In genomic region chr4:2417196-2417764, GRCh38 we compare ENCODE assay signal across 9 cellular contexts. TPM values are rescaled to one million over a fixed set of nuclear protein-coding genes. Genes with fewer than 3 reads are reported as not detected.
DNase-seq lines count a peak whose midpoint lies in the region; ATAC-seq and TF ChIP-seq lines count a peak whose summit lies in the region.
"Had no signal": no experiment of that assay in that cellular context is flagged by ENCODE, and none has a peak within 500 bp of the region (broad histone marks: within the 10 kb centered on the region; RNA-seq: fewer than 3 reads in every experiment).

No MANE protein-coding gene starts in this region.

- H3K36me3 Mint-ChIP-seq in T-helper 1 cell treated with Interleukin-12 subunit alpha and Interleukin-12 subunit beta and Interleukin-4 antibody, amounts not matched to agents 30 μg/mL and 1 μg/mL, for 36 hours (ENCODE audit: low read depth): peaks cover 3% of the 10 kb centered on the region
- no peaks in the 10 kb centered on the region for H3K36me3 Mint-ChIP-seq in progenitor cell of endocrine pancreas (ENCODE audit: insufficient read depth)

- H3K27me3 ChIP-seq in GM06990 (replicated peaks; ENCODE audit: control insufficient read depth, insufficient read depth, low read length): peaks cover 5% of the 10 kb centered on the region
- peaks cover 0 to 3% of the 10 kb centered on the region in 2 donors for H3K27me3 ChIP-seq in esophagus (ENCODE audit: control insufficient read depth in 1 of 2, insufficient read depth in 2 of 2, low read length in 2 of 2)

- no peak overlapping the region for H3K27ac Mint-ChIP-seq in T-helper 1 cell treated with Interleukin-12 subunit alpha and Interleukin-12 subunit beta and Interleukin-4 antibody, amounts not matched to agents 30 μg/mL and 1 μg/mL, for 36 hours
- no peak overlapping the region for H3K27ac Mint-ChIP-seq in progenitor cell of endocrine pancreas

- DNase-seq in GM06990 (ENCODE audit: extremely low read depth, insufficient read length): no peak
- DNase-seq in progenitor cell of endocrine pancreas (ENCODE audit: low spot score, unreplicated experiment): no peak
- DNase-seq in GM19240 (ENCODE audit: insufficient read length, low spot score): no peak
- DNase-seq in COR-L47 (lab: John Stamatoyannopoulos, UW): no peak
- no peak for DNase-seq in medulla oblongata (ENCODE audit: extremely low spot score)

- H3K27me3 Mint-ChIP-seq in T-helper 1 cell treated with Interleukin-12 subunit alpha and Interleukin-12 subunit beta and Interleukin-4 antibody, amounts not matched to agents 30 μg/mL and 1 μg/mL, for 36 hours (ENCODE audit: low read depth): peaks cover 55% of the 10 kb centered on the region
- peaks cover 85% of the 10 kb centered on the region for H3K27me3 Mint-ChIP-seq in progenitor cell of endocrine pancreas

- peaks cover 44% of the 10 kb centered on the region for H3K4me1 Mint-ChIP-seq in T-helper 1 cell treated with Interleukin-12 subunit alpha and Interleukin-12 subunit beta and Interleukin-4 antibody, amounts not matched to agents 30 μg/mL and 1 μg/mL, for 36 hours (ENCODE audit: low read depth)
- H3K4me1 Mint-ChIP-seq in progenitor cell of endocrine pancreas (ENCODE audit: low read depth): peaks cover 20% of the 10 kb centered on the region

- peak overlapping the region in 1 of 2 donors; percentile 76 for H3K27ac ChIP-seq in esophagus (ENCODE audit: low read depth in 2 of 2, low read length in 1 of 2)

- peak overlapping the region; percentile 91 for H3K4me3 Mint-ChIP-seq in T-helper 1 cell treated with Interleukin-12 subunit alpha and Interleukin-12 subunit beta and Interleukin-4 antibody, amounts not matched to agents 30 μg/mL and 1 μg/mL, for 36 hours
- H3K4me3 Mint-ChIP-seq in progenitor cell of endocrine pancreas (ENCODE audit: low read depth): peak overlapping the region; percentile 73

- 1% methylated on average over 61 to 63 of the region's 63 CpGs for WGBS in esophagus, 2 donors

- H3K9me3 Mint-ChIP-seq in T-helper 1 cell treated with Interleukin-12 subunit alpha and Interleukin-12 subunit beta and Interleukin-4 antibody, amounts not matched to agents 30 μg/mL and 1 μg/mL, for 36 hours: no peaks in the 10 kb centered on the region
- H3K9me3 Mint-ChIP-seq in progenitor cell of endocrine pancreas (ENCODE audit: low read depth): no peaks in the 10 kb centered on the region

- peaks cover 7 to 34% of the 10 kb centered on the region in 2 donors for H3K4me1 ChIP-seq in esophagus (ENCODE audit: control insufficient read depth in 2 of 2, insufficient read depth in 2 of 2, low read length in 1 of 2)

- TF ChIP-seq CTCF in GM06990 (IDR thresholded peaks at IDR 0.05; ENCODE audit: insufficient read depth, low read length, poor library complexity, severe bottlenecking) (no peak), progenitor cell of endocrine pancreas (IDR thresholded peaks at IDR 0.05; ENCODE audit: unreplicated experiment) (no peak)

- peaks cover 0 to 2% of the 10 kb centered on the region in 2 donors for H3K9me3 ChIP-seq in esophagus (ENCODE audit: control insufficient read depth in 2 of 2, insufficient read depth in 1 of 2, low read depth in 1 of 2, low read length in 1 of 2)

- H3K36me3 ChIP-seq in GM06990 (ENCODE audit: control insufficient read depth, insufficient read depth, low read length) (no peaks in the 10 kb centered on the region), esophagus (ENCODE audit: control insufficient read depth in 2 of 2, insufficient read depth in 2 of 2, low read length in 1 of 2) (no peaks in the 10 kb centered on the region)

- no peak for ATAC-seq in HG02870 (IDR thresholded peaks at IDR 0.05; ENCODE audit: unreplicated experiment)

- peak overlapping the region; percentile 64 for H3K4me3 ChIP-seq in GM06990 (replicated peaks; ENCODE audit: low read depth, low read length)
- peak overlapping the region; percentile 76 to 81 for H3K4me3 ChIP-seq in esophagus (ENCODE audit: low read depth in 1 of 2, low read length in 2 of 2)

RNA-seq across cellular contexts. Expression of gene ZFYVE28, which starts 1.2 kb away (rescaled TPM):
- polyA plus RNA-seq in esophagus: 1 to 10 TPM; 5.2 to 5.4 TPM
- 1.6 and 3.3 TPM in 2 replicates for total RNA-seq in progenitor cell of endocrine pancreas

RNA-seq across cellular contexts. Expression of gene CFAP99, which starts 1.5 kb away (rescaled TPM):
- polyA plus RNA-seq in esophagus: under 1 TPM; 0.04 to 0.07 TPM
- not detected in 2 replicates for total RNA-seq in progenitor cell of endocrine pancreas
- total RNA-seq: LHCN-M2 had no signal

RNA-seq across cellular contexts. Expression of gene RNF4, which starts 51.6 kb away (rescaled TPM):
- 10 to 100 TPM; 14.3 to 18.3 TPM for polyA plus RNA-seq in esophagus
- total RNA-seq in progenitor cell of endocrine pancreas: 44.2 and 49.5 TPM in 2 replicates
